Comparison of ENCODE assay signal across 18 cellular contexts in the genomic region with DNA sequence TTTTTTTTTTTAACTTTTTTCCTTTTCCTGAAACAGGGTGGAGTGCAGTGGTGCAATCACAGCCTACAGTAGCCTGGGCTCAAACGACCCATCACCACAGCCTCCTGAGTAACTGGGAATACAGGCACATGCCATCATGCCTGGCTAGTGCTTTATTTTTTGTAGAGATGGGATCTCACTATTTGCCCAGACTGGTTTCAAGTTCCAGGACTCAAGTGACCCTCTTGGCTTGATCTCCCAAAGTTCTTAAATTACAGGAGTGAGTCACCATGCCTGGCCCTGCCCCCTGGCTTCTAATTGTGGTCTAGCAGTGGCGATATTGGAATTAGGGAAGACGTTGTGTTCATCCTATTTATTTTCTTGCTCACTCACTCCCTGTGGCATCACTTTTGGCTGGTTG.
DNase-seq lines count a peak whose midpoint lies in the region; ATAC-seq, FAIRE-seq and TF ChIP-seq lines count a peak whose summit lies in the region.
"Had no signal": no experiment of that assay in that cellular context is flagged by ENCODE, and none has a peak within 500 bp of the region (broad histone marks: within the 10 kb centered on the region; RNA-seq: fewer than 3 reads in every experiment).

No MANE protein-coding gene starts in this region.

- H3K9ac ChIP-seq in OCI-LY3 (ENCODE audit: low read length) (no peak overlapping the region), H1 (replicated peaks in 1 of 4; ENCODE audit: extremely low read depth in 1 of 4, low read depth in 3 of 4, low read length in 3 of 4) (no peak overlapping the region)
- H3K9ac ChIP-seq: GM23248 had no signal

- CTCF ChIA-PET in H1 (lab: Charles Lee; ENCODE audit: partially characterized antibody), result no interaction called here

- H3K36me3 ChIP-seq in OCI-LY3 (replicated peaks; ENCODE audit: low read depth, low read length), result no peaks in the 10 kb centered on the region
- H3K36me3 ChIP-seq in H1 (ENCODE audit: control insufficient read depth in 2 of 4, insufficient read depth in 4 of 4, low read length in 3 of 4), result no peaks in the 10 kb centered on the region
- H3K36me3 ChIP-seq: adrenal gland, esophagus muscularis mucosa, sigmoid colon had no signal

- H3K23me2 ChIP-seq in H1 (ENCODE audit: low read depth, low read length), result no peaks in the 10 kb centered on the region

- H3K79me2 ChIP-seq in OCI-LY3 (ENCODE audit: low read length) (no peaks in the 10 kb centered on the region), H1 (ENCODE audit: control insufficient read depth in 1 of 2, insufficient read depth in 2 of 2, low read length in 2 of 2) (no peaks in the 10 kb centered on the region)

- TF ChIP-seq POLR2A in H1 (IDR thresholded peaks at IDR 0.05; ENCODE audit: control extremely low read depth in 1 of 2, low read depth in 2 of 2, low read length in 2 of 2), result no peak

- no peaks in the 10 kb centered on the region for H3K27me3 ChIP-seq in OCI-LY3 (ENCODE audit: low read depth, low read length)
- H3K27me3 ChIP-seq in H1 (replicated peaks in 1 of 4; ENCODE audit: control insufficient read depth in 3 of 4, extremely low read depth in 1 of 4, insufficient read depth in 3 of 4, low read length in 3 of 4), result peaks cover 0 to 1% (median 0%) of the 10 kb centered on the region in 4 experiments; a peak in 1 of 7 replicates
- H3K27me3 ChIP-seq: adrenal gland, esophagus muscularis mucosa, sigmoid colon had no signal

- H2BK120ac ChIP-seq in H1 (replicated peaks; ENCODE audit: low read depth, low read length), result no peak overlapping the region

- TF ChIP-seq CTCF in OCI-LY3 (IDR thresholded peaks at IDR 0.05; ENCODE audit: low read depth, low read length) (no peak), H1 (IDR thresholded peaks at IDR 0.05; ENCODE audit: control extremely low read depth in 1 of 3, insufficient read depth in 1 of 3, low read depth in 1 of 3, low read length in 3 of 3) (peak in 2 of 3 experiments; percentile 13 to 31; a peak in 2 of 4 replicates)

- POLR2A ChIA-PET in H1 (lab: Charles Lee; ENCODE audit: partially characterized antibody), result no interaction called here

- H3K79me1 ChIP-seq in H1 (ENCODE audit: low read depth, low read length), result no peaks in the 10 kb centered on the region

- H3K27ac ChIP-seq in OCI-LY3 (ENCODE audit: low read length), result no peak overlapping the region
- no peak overlapping the region for H3K27ac ChIP-seq in H1 (ENCODE audit: low read depth, low read length)
- H3K27ac ChIP-seq: adrenal gland, esophagus muscularis mucosa, GM23248, sigmoid colon had no signal

- no peak overlapping the region for H3K4ac ChIP-seq in H1 (replicated peaks; ENCODE audit: insufficient read length, low read depth, low read length)

- H2BK20ac ChIP-seq in H1 (ENCODE audit: low read length), result no peak overlapping the region

- no peak overlapping the region for H4K91ac ChIP-seq in H1 (replicated peaks; ENCODE audit: insufficient read length, low read length)

- TF ChIP-seq EP300 in H1 (IDR thresholded peaks at IDR 0.05; ENCODE audit: borderline replicate concordance in 1 of 2, low read depth in 2 of 2, low read length in 2 of 2), result no peak

- peak overlapping the region; percentile 11; the same call in 1 of the 2 replicates for H2AFZ ChIP-seq in OCI-LY3 (ENCODE audit: low read depth, low read length)
- H2AFZ ChIP-seq in H1 (ENCODE audit: low read length), result peak overlapping the region; percentile 57
- H2AFZ ChIP-seq: GM23248 had no signal

- H4K5ac ChIP-seq in H1 (ENCODE audit: insufficient read length, low read depth, low read length), result no peak overlapping the region

- H4K20me1 ChIP-seq in OCI-LY3 (ENCODE audit: insufficient read depth, low read length) (no peaks in the 10 kb centered on the region), H1 (replicated peaks in 1 of 2; ENCODE audit: control insufficient read depth in 1 of 2, insufficient read depth in 2 of 2, low read length in 2 of 2) (no peaks in the 10 kb centered on the region)

- H2BK5ac ChIP-seq in H1 (ENCODE audit: low read depth, low read length), result no peak overlapping the region

- H2BK15ac ChIP-seq in H1 (ENCODE audit: low read length), result no peak overlapping the region

- H3K4me3 ChIP-seq in OCI-LY3 (ENCODE audit: low read length), result no peak overlapping the region
- H3K4me3 ChIP-seq in H1 (ENCODE audit: extremely low read depth in 1 of 4, insufficient read depth in 2 of 4, low read depth in 3 of 4, low read length in 4 of 4), result no peak overlapping the region
- H3K4me3 ChIP-seq: adrenal gland, esophagus muscularis mucosa, GM23248, sigmoid colon had no signal

- FAIRE-seq in H1 (lab: Jason Lieb, UNC) (no peak), urothelium cell line (lab: Jason Lieb, UNC) (no peak)
- FAIRE-seq: A204.1 had no signal

- H3K23ac ChIP-seq in H1 (ENCODE audit: insufficient read length), result no peak overlapping the region

- no peak overlapping the region for H2AK5ac ChIP-seq in H1 (ENCODE audit: low read depth, low read length)

- no peak overlapping the region for H3K18ac ChIP-seq in H1 (ENCODE audit: extremely low read depth, low read length)

- H3K4me2 ChIP-seq in OCI-LY3 (ENCODE audit: low read length) (no peak overlapping the region), H1 (ENCODE audit: insufficient read depth in 1 of 2, low read depth in 2 of 2, low read length in 2 of 2) (no peak overlapping the region)

- H3K9me3 ChIP-seq in OCI-LY3 (ENCODE audit: insufficient read depth, low read length), result no peaks in the 10 kb centered on the region
- no peaks in the 10 kb centered on the region for H3K9me3 ChIP-seq in H1 (ENCODE audit: insufficient read depth in 2 of 2, low read depth in 1 of 2, low read length in 1 of 2)
- H3K9me3 ChIP-seq: adrenal gland, esophagus muscularis mucosa, sigmoid colon had no signal

- H3K4me1 ChIP-seq in OCI-LY3 (ENCODE audit: low read length) (no peaks in the 10 kb centered on the region), H1 (replicated peaks in 1 of 4; ENCODE audit: control insufficient read depth in 3 of 4, insufficient read depth in 4 of 4, low read length in 3 of 4) (no peaks in the 10 kb centered on the region)
- H3K4me1 ChIP-seq: adrenal gland, esophagus muscularis mucosa, sigmoid colon had no signal

- no peak overlapping the region for H2BK12ac ChIP-seq in H1 (ENCODE audit: low read depth, low read length)

- DNase-seq in NCI-H2171 treated with DMSO at 0.1 percent for 48 hours (lab: John Stamatoyannopoulos, UW) (peak; percentile 3), NCI-H2171 (lab: John Stamatoyannopoulos, UW) (no peak), H1 (ENCODE audit: low read depth in 1 of 2, low spot score in 2 of 2) (no peak), urothelium cell line (ENCODE audit: low spot score) (peak; percentile 20), left lobe of liver (ENCODE audit: low spot score) (no peak), NCI-H774 (lab: John Stamatoyannopoulos, UW) (no peak)
- DNase-seq: activated CD4-positive, alpha-beta T cell treated with anti-CD3 and anti-CD28 coated beads for 48 hours; activated T-cell treated with anti-CD3 and anti-CD28 coated beads, Interleukin-2, amount 50 U/mL, for 4 hours; adrenal gland; GM23248; NCI-H345; sigmoid colon; stimulated activated naive CD8-positive, alpha-beta T cell treated with anti-CD3 and anti-CD28 coated beads, Interleukin-15, Interleukin-2, amounts not matched to agents 100 U/mL and 50 U/mL, for 24 hours; T-cell had no signal

- H3K14ac ChIP-seq in H1 (ENCODE audit: insufficient read length), result no peak overlapping the region

- TF ChIP-seq RAD21 in H1 (IDR thresholded peaks at IDR 0.05 in 1 of 2, conservative IDR thresholded peaks at IDR 0.05 in 1 of 2; ENCODE audit: low read depth in 2 of 2, low read length in 2 of 2), result peak; percentile 9 to 20; a peak in 3 of 4 replicates

- no peak overlapping the region for H3K56ac ChIP-seq in H1 (replicated peaks; ENCODE audit: insufficient read length, low read depth, low read length)

- no peak overlapping the region for H4K8ac ChIP-seq in H1 (ENCODE audit: extremely low read depth, insufficient read depth, low read length)

- WGBS in H1 (ENCODE audit: extremely low coverage in 1 of 2, insufficient coverage in 1 of 2, insufficient read length in 1 of 2, insufficient replicate concordance in 2 of 2, low coverage in 1 of 2, low lambda C conversion rate in 2 of 2, missing lambda C conversion rate in 1 of 2), 2 experiments, result 53% methylated on average over 3 of the region's 3 CpGs; no CpG with 5 or more reads in 1 of the 2 experiments

- no peak for ATAC-seq in GM21390 (IDR thresholded peaks at IDR 0.05; ENCODE audit: unreplicated experiment)
- ATAC-seq in left lobe of liver, result no peak
- ATAC-seq: activated T-cell treated with anti-CD3 and anti-CD28 coated beads, Interleukin-2, amount 50 U/mL, for 4 hours; stimulated activated naive CD8-positive, alpha-beta T cell treated with anti-CD3 and anti-CD28 coated beads, Interleukin-15, Interleukin-2, amounts not matched to agents 100 U/mL and 50 U/mL, for 24 hours; T-cell had no signal

TF ChIP-seq in H1, 55 proteins besides CTCF, POLR2A, EP300 and RAD21:
- TF ChIP-seq EGR1 (IDR thresholded peaks at IDR 0.05; ENCODE audit: borderline replicate concordance, low read depth, low read length) (no peak), BACH1 (IDR thresholded peaks at IDR 0.05; ENCODE audit: low read length) (no peak), JUND (IDR thresholded peaks at IDR 0.05; ENCODE audit: low read length) (peak; percentile 76)

Comparison
In these comparisons a context has a peak if more than half of its experiments do, and no peak if none do; other contexts are left out.
1. DNase-seq: peak in NCI-H2171 treated with DMSO at 0.1 percent for 48 hours (single experiment) and urothelium cell line (single experiment); none in NCI-H2171 (single experiment), H1 (0 of 2), left lobe of liver (single experiment) and NCI-H774 (single experiment).